10 cellular contexts compared by ENCODE assay signal in the genomic region with DNA sequence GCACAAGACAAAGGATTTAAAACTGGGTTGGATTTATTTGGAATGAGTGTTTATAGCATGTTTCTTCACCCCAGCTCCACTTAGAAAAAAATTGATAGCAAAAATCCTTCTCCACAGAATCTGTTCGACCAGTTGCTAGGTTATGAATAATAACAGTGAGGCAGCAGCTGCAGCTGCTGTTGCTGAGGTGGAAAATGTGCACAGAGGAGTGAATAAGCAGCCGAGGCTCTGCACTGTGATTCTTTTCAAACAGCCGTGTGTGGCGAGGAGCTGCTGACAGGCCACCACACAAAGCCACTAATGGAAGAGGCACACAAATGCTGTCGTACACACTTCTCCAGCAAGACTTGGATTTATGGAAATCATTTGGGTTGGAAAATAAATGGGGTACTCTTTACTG. TPM values are rescaled to one million over a fixed set of nuclear protein-coding genes. Genes with fewer than 3 reads are reported as not detected.
DNase-seq lines count a peak whose midpoint lies in the region; ATAC-seq, FAIRE-seq and TF ChIP-seq lines count a peak whose summit lies in the region.
"Had no signal": no experiment of that assay in that cellular context is flagged by ENCODE, and none has a peak within 500 bp of the region (broad histone marks: within the 10 kb centered on the region; RNA-seq: fewer than 3 reads in every experiment).

No MANE protein-coding gene starts in this region.

- no peaks in the 10 kb centered on the region for H3K36me3 ChIP-seq in CD8-positive, alpha-beta T cell (ENCODE audit: insufficient read depth, low read length)
- H3K36me3 ChIP-seq in endocrine pancreas (ENCODE audit: control insufficient read depth, insufficient read depth, low read length): no peaks in the 10 kb centered on the region

- CTCF ChIA-PET in CD8-positive, alpha-beta T cell (lab: Charles Lee): interaction anchor here (1.0 to 3.5 kb wide), 3 partner anchors 8 to 98 kb away, joined by 3 to 20 read pairs (median 3); a partner anchor contains a TSS

- H3K27me3 ChIP-seq in CD8-positive, alpha-beta T cell (ENCODE audit: insufficient read depth, low read length): no peaks in the 10 kb centered on the region
- H3K27me3 ChIP-seq in endocrine pancreas (ENCODE audit: control insufficient read depth, insufficient read depth, low read length): no peaks in the 10 kb centered on the region

- H3K4me1 Mint-ChIP-seq in CD8-positive, alpha-beta T cell (ENCODE audit: low read depth): peaks cover 67% of the 10 kb centered on the region
- H3K4me1 Mint-ChIP-seq in naive thymus-derived CD8-positive, alpha-beta T cell: peaks cover 31 to 78% (median 70%) of the 10 kb centered on the region in 4 donors

- H3K9ac ChIP-seq in endocrine pancreas (ENCODE audit: control insufficient read depth, insufficient read depth, low read length): no peak overlapping the region

- H3K4me1 ChIP-seq in CD8-positive, alpha-beta T cell (ENCODE audit: insufficient read depth, low read length): peaks cover 35% of the 10 kb centered on the region
- peaks cover 23% of the 10 kb centered on the region for H3K4me1 ChIP-seq in endocrine pancreas (ENCODE audit: control insufficient read depth, insufficient read depth, low read length)

- H3K27me3 Mint-ChIP-seq in CD8-positive, alpha-beta T cell (ENCODE audit: low read depth): no peaks in the 10 kb centered on the region
- no peaks in the 10 kb centered on the region for H3K27me3 Mint-ChIP-seq in naive thymus-derived CD8-positive, alpha-beta T cell
- H3K27me3 Mint-ChIP-seq: memory B cell had no signal

- H3K9me3 ChIP-seq in CD8-positive, alpha-beta T cell (ENCODE audit: low read length): no peaks in the 10 kb centered on the region
- H3K9me3 ChIP-seq in endocrine pancreas (ENCODE audit: control insufficient read depth, low read length): no peaks in the 10 kb centered on the region

- no peaks in the 10 kb centered on the region for H3K9me3 Mint-ChIP-seq in CD8-positive, alpha-beta T cell
- H3K9me3 Mint-ChIP-seq in naive thymus-derived CD8-positive, alpha-beta T cell: no peaks in the 10 kb centered on the region
- H3K9me3 Mint-ChIP-seq: memory B cell had no signal

- intact Hi-C loops in CD8-positive, alpha-beta T cell (cut with DNase I, micrococcal nuclease): no loop called here

- peak overlapping the region; percentile 9 for H3K27ac Mint-ChIP-seq in CD8-positive, alpha-beta T cell
- H3K27ac Mint-ChIP-seq in naive thymus-derived CD8-positive, alpha-beta T cell: peak overlapping the region; percentile 12 to 92 (median 82)
- H3K27ac Mint-ChIP-seq: memory B cell had no signal

- no peak for TF ChIP-seq CTCF in CD8-positive, alpha-beta T cell (IDR thresholded peaks at IDR 0.05)

- no peak overlapping the region for H3K4me3 Mint-ChIP-seq in CD8-positive, alpha-beta T cell
- H3K4me3 Mint-ChIP-seq in naive thymus-derived CD8-positive, alpha-beta T cell: peak overlapping the region in 2 of 10 donors; percentile 31 to 36
- H3K4me3 Mint-ChIP-seq: memory B cell had no signal

- FAIRE-seq in urothelium cell line (lab: Jason Lieb, UNC): no peak

- POLR2A ChIA-PET in CD8-positive, alpha-beta T cell (lab: Charles Lee): interaction anchor here (1.1 kb wide), 1 partner anchor 92 kb away, joined by 3 read pairs; no protein-coding TSS in a partner anchor
- POLR2A ChIA-PET in naive thymus-derived CD8-positive, alpha-beta T cell (lab: Charles Lee): interaction anchor here (1.4 kb wide), 1 partner anchor 30 kb away, joined by 4 read pairs; no protein-coding TSS in a partner anchor

- H3K36me3 Mint-ChIP-seq in CD8-positive, alpha-beta T cell: peaks cover 16% of the 10 kb centered on the region
- H3K36me3 Mint-ChIP-seq in naive thymus-derived CD8-positive, alpha-beta T cell: peaks cover 5 to 10% (median 6%) of the 10 kb centered on the region in 3 donors

- H3K4me3 ChIP-seq in CD8-positive, alpha-beta T cell (ENCODE audit: low read depth, low read length): no peak overlapping the region
- H3K4me3 ChIP-seq in endocrine pancreas (ENCODE audit: control insufficient read depth, insufficient read depth, low read length): peak overlapping the region; percentile 50

- peak; percentile 42 for ATAC-seq in CD8-positive, alpha-beta T cell
- ATAC-seq in naive thymus-derived CD8-positive, alpha-beta T cell: peak; percentile 66 to 68
- ATAC-seq in GM18517 (IDR thresholded peaks at IDR 0.05; ENCODE audit: unreplicated experiment): no peak

- H3K27ac ChIP-seq in CD8-positive, alpha-beta T cell (ENCODE audit: low read depth, low read length): no peak overlapping the region

- peak in 1 of 7 experiments; percentile 11 for DNase-seq in CD8-positive, alpha-beta T cell
- peak; percentile 84 for DNase-seq in NCI-H2107 treated with DMSO at 0.1 percent for 48 hours (lab: John Stamatoyannopoulos, UW; ENCODE audit: unreplicated experiment)
- no peak for DNase-seq in naive thymus-derived CD8-positive, alpha-beta T cell
- DNase-seq in activated CD8-positive, alpha-beta memory T cell treated with anti-CD3 and anti-CD28 coated beads, Interleukin-2, amount 50 U/mL, for 48 hours: no peak
- DNase-seq in urothelium cell line (ENCODE audit: low spot score): no peak
- no peak for DNase-seq in NCI-H510A (lab: John Stamatoyannopoulos, UW)
- DNase-seq: activated naive CD4-positive, alpha-beta T cell treated with Interleukin-2 at 50 U/mL for 16 hours had no signal

RNA-seq across cellular contexts. Expression of a gene that starts 6.4 kb away (rescaled TPM):
- total RNA-seq in CD8-positive, alpha-beta T cell: 10 to 100 TPM in 1 of 2 experiments, 1 to 10 TPM in 1; 9.0 to 12.9 TPM
- 1 to 10 TPM; 2.9 TPM for total RNA-seq in naive thymus-derived CD8-positive, alpha-beta T cell
- polyA plus RNA-seq in naive thymus-derived CD8-positive, alpha-beta T cell: 1 to 10 TPM in 2 of 3 donors, under 1 TPM in 1; 0.20 to 3.3 (median 1.7) TPM

RNA-seq across cellular contexts. Expression of a gene that starts 12.8 kb away (rescaled TPM):
- 1,000 to 10,000 TPM; 2,340 to 2,437 TPM for total RNA-seq in CD8-positive, alpha-beta T cell
- total RNA-seq in naive thymus-derived CD8-positive, alpha-beta T cell: 1,000 to 10,000 TPM; 2,102 to 2,162 TPM
- 1,000 to 10,000 TPM; 7,933 to 9,149 (median 9,080) TPM for polyA plus RNA-seq in naive thymus-derived CD8-positive, alpha-beta T cell
